ENCODE assay signal across 25 cellular contexts in genomic region chr15:87089551-87089950, GRCh38.
"Had no signal": no experiment of that assay in that cellular context is flagged by ENCODE, and none has a peak within 500 bp of the region (broad histone marks: within the 10 kb centered on the region; RNA-seq: fewer than 3 reads in every experiment).

No MANE protein-coding gene starts in this region.

- H3K27ac ChIP-seq: neural progenitor cell, ovary, parathyroid adenoma, psoas muscle, right lobe of liver, sigmoid colon, stomach, thoracic aorta, thyroid gland, tibial nerve, upper lobe of left lung, uterus had no signal

- H3K9me3 ChIP-seq: ovary, psoas muscle, right lobe of liver, sigmoid colon, thoracic aorta, thyroid gland, tibial nerve, upper lobe of left lung, uterus had no signal

- H3K9ac ChIP-seq: neural progenitor cell, parathyroid adenoma had no signal

- H3K4me2 ChIP-seq: neural progenitor cell had no signal

- DNase-seq: natural killer cell; occipital lobe; ovary; posterior cingulate gyrus; psoas muscle; right cardiac atrium; right lobe of liver; sigmoid colon; small intestine; stimulated activated CD4-positive, alpha-beta T cell treated with anti-CD3 and anti-CD28 coated beads, Interleukin-15, amount 100 ng/mL, for 24 hours; stimulated activated CD4-positive, alpha-beta T cell treated with anti-CD3 and anti-CD28 coated beads, Interleukin-2, amount 100 ng/mL, for 24 hours; stimulated activated CD4-positive, alpha-beta T cell treated with anti-CD3 and anti-CD28 coated beads, Interleukin-2, amount 100 ng/mL, for 48 hours; stimulated activated CD4-positive, alpha-beta T cell treated with anti-CD3 and anti-CD28 coated beads, Interleukin-4, amount 100 ng/mL, for 24 hours; stimulated activated naive B cell treated with anti-CD40 and anti-IgM and Interleukin-4, amounts not matched to agents 10 μg/mL and 1 μg/mL and 100 μg/mL, for 72 hours; stimulated activated naive CD4-positive, alpha-beta T cell treated with Interleukin-2 at 50 U/mL for 16 hours; stomach; thyroid gland; trophoblast cell; upper lobe of left lung; uterus had no signal

- H3K36me3 ChIP-seq: neural progenitor cell, ovary, right lobe of liver, sigmoid colon, stomach, thoracic aorta, thyroid gland, tibial nerve, upper lobe of left lung, uterus had no signal

- FAIRE-seq: small intestine had no signal

- H3K4me3 ChIP-seq: neural progenitor cell, ovary, psoas muscle, right lobe of liver, sigmoid colon, stomach, thoracic aorta, thyroid gland, tibial nerve, upper lobe of left lung, uterus had no signal

- H3K79me2 ChIP-seq: parathyroid adenoma had no signal

- ATAC-seq: natural killer cell; psoas muscle; right cardiac atrium; right lobe of liver; stimulated activated effector memory CD8-positive, alpha-beta T cell treated with anti-CD3 and anti-CD28 coated beads, Interleukin-12 subunit alpha, Interleukin-12 subunit beta, amount 100 ng/mL, for 72 hours; stimulated activated naive B cell treated with anti-CD40 and anti-IgM and Interleukin-4, amounts not matched to agents 10 μg/mL and 1 μg/mL and 100 μg/mL, for 72 hours had no signal

- H3K4me1 ChIP-seq: neural progenitor cell, parathyroid adenoma, psoas muscle, right lobe of liver, sigmoid colon, stomach, thyroid gland, tibial nerve, upper lobe of left lung, uterus had no signal

- H3K27me3 ChIP-seq: neural progenitor cell, ovary, right lobe of liver, sigmoid colon, stomach, thyroid gland, tibial nerve, upper lobe of left lung, uterus had no signal

- H2AFZ ChIP-seq: neural progenitor cell, parathyroid adenoma had no signal
